Comparison of ENCODE assay signal across 28 cellular contexts in genomic region chr1:43597028-43597427, GRCh38.
"Had no signal": no experiment of that assay in that cellular context is flagged by ENCODE, and none has a peak within 500 bp of the region (broad histone marks: within the 10 kb centered on the region; RNA-seq: fewer than 3 reads in every experiment).

No MANE protein-coding gene starts in this region.

- H3K4me1 ChIP-seq: psoas muscle, spleen, testis, tibial artery had no signal

- H3K36me3 Mint-ChIP-seq: immature natural killer cell; naive B cell; stimulated activated naive B cell treated with anti-CD40 and anti-IgM and Interleukin-4, amounts not matched to agents 10 μg/mL and 1 μg/mL and 100 μg/mL, for 72 hours had no signal

- H3K27ac ChIP-seq: ovary, psoas muscle, skin epidermis, spleen, testis, tibial artery had no signal

- H3K4me3 ChIP-seq: lung, mucosa of descending colon, ovary, psoas muscle, skin epidermis, spleen, testis, tibial artery had no signal

- H3K9me3 ChIP-seq: mucosa of descending colon, ovary, psoas muscle, spleen, testis, tibial artery had no signal

- ATAC-seq: effector memory CD8-positive, alpha-beta T cell; left lobe of liver; mucosa of descending colon; psoas muscle; right cardiac atrium; stimulated activated naive B cell treated with anti-CD40 and anti-IgM and Interleukin-4, amounts not matched to agents 10 μg/mL and 1 μg/mL and 100 μg/mL, for 72 hours had no signal

- FAIRE-seq: endometrium, frontal cortex, kidney had no signal

- H3K4me3 Mint-ChIP-seq: effector memory CD8-positive, alpha-beta T cell; immature natural killer cell; mesothelial cell of epicardium; naive B cell; nephron progenitor cell; stimulated activated naive B cell treated with anti-CD40 and anti-IgM and Interleukin-4, amounts not matched to agents 10 μg/mL and 1 μg/mL and 100 μg/mL, for 72 hours; type B pancreatic cell had no signal

- H3K27me3 ChIP-seq: ovary, spleen, testis, tibial artery had no signal

- DNase-seq: cerebellar nuclear complex; cortex of kidney; effector memory CD8-positive, alpha-beta T cell; erythroblast; hypothalamus; immature natural killer cell; kidney; mesenchymal stem cell; mucosa of descending colon; naive B cell; nephron progenitor cell; occipital lobe; ovary; psoas muscle; right cardiac atrium; spleen; stimulated activated CD4-positive, alpha-beta T cell treated with anti-CD3 and anti-CD28 coated beads, Interleukin-4, amount 100 ng/mL, for 4 hours; stimulated activated naive B cell treated with anti-CD40 and anti-IgM and Interleukin-4, amounts not matched to agents 10 μg/mL and 1 μg/mL and 100 μg/mL, for 72 hours; substantia nigra; testis; tibial artery had no signal

- H3K9me3 Mint-ChIP-seq: effector memory CD8-positive, alpha-beta T cell; immature natural killer cell; mesothelial cell of epicardium; naive B cell; nephron progenitor cell; stimulated activated naive B cell treated with anti-CD40 and anti-IgM and Interleukin-4, amounts not matched to agents 10 μg/mL and 1 μg/mL and 100 μg/mL, for 72 hours; type B pancreatic cell had no signal

- H3K4me1 Mint-ChIP-seq: immature natural killer cell; mesothelial cell of epicardium; naive B cell; nephron progenitor cell; stimulated activated naive B cell treated with anti-CD40 and anti-IgM and Interleukin-4, amounts not matched to agents 10 μg/mL and 1 μg/mL and 100 μg/mL, for 72 hours had no signal

- H3K27ac Mint-ChIP-seq: effector memory CD8-positive, alpha-beta T cell; immature natural killer cell; mesothelial cell of epicardium; naive B cell; nephron progenitor cell; stimulated activated naive B cell treated with anti-CD40 and anti-IgM and Interleukin-4, amounts not matched to agents 10 μg/mL and 1 μg/mL and 100 μg/mL, for 72 hours; type B pancreatic cell had no signal

- H3K27me3 Mint-ChIP-seq: type B pancreatic cell had no signal
